34 cellular contexts compared by ENCODE assay signal in genomic region chr2:40115348-40115747, GRCh38.
"Had no signal": no experiment of that assay in that cellular context is flagged by ENCODE, and none has a peak within 500 bp of the region (broad histone marks: within the 10 kb centered on the region; RNA-seq: fewer than 3 reads in every experiment).

No MANE protein-coding gene starts in this region.

- DNase-seq: activated CD4-positive, alpha-beta memory T cell treated with anti-CD3 and anti-CD28 coated beads, Interleukin-2, amount 10 ng/mL, durations not matched to agents 7 days and 5 days; activated CD4-positive, alpha-beta T cell treated with anti-CD3 and anti-CD28 coated beads for 1 hour; activated CD4-positive, alpha-beta T cell treated with anti-CD3 and anti-CD28 coated beads for 48 hours; activated CD4-positive, CD25-positive, alpha-beta regulatory T cell; activated effector memory CD4-positive, alpha-beta T cell treated with anti-CD3 and anti-CD28 coated beads, Interleukin-2, amount 50 U/mL, for 16 hours; activated naive CD4-positive, alpha-beta T cell; activated naive CD4-positive, alpha-beta T cell treated with anti-CD3 and anti-CD28 coated beads, Interleukin-2, amount 50 U/mL, for 16 hours; activated naive CD8-positive, alpha-beta T cell treated with anti-CD3 and anti-CD28 coated beads for 36 hours; activated T-cell treated with anti-CD3 and anti-CD28 coated beads, Interleukin-2, amount 50 U/mL, for 1 hour; activated T-cell treated with anti-CD3 and anti-CD28 coated beads, Interleukin-2, amount 50 U/mL, for 72 hours; amniotic stem cell; aorta; brain microvascular endothelial cell; Karpas-422; KBM-7; NCI-H1048; NCI-H1105 treated with DMSO at 0.1 percent for 48 hours; NCI-H1436; NCI-H1694; NCI-H2029; NCI-H2107; NCI-H2171; NCI-H510A; NCI-H526; NCI-H748 treated with DMSO at 0.1 percent for 48 hours; NK-92 treated with Interleukin-12 subunit alpha and Interleukin-12 subunit beta, amount 100 ng/mL, for 24 hours; Peyer's patch; RPMI8226; SJCRH30; T1000; WERI-Rb-1 had no signal

- H3K9me3 ChIP-seq: Peyer's patch, SJCRH30 had no signal

- H3K4me3 ChIP-seq: Peyer's patch, SJCRH30, SK-N-MC had no signal

- H3K4me1 ChIP-seq: Peyer's patch, SJCRH30 had no signal

- H3K27ac ChIP-seq: brain microvascular endothelial cell, Peyer's patch, SJCRH30, SK-N-MC, WERI-Rb-1 had no signal

- ATAC-seq: activated T-cell treated with anti-CD3 and anti-CD28 coated beads, Interleukin-2, amount 50 U/mL, for 72 hours; activated T-helper 17 cell treated with anti-CD3 and anti-CD28 coated beads, Interleukin-2, amount 50 U/mL, for 72 hours; PC-3 had no signal

- H3K36me3 ChIP-seq: brain microvascular endothelial cell, Peyer's patch, SJCRH30, WERI-Rb-1 had no signal

- H3K27me3 ChIP-seq: brain microvascular endothelial cell, Peyer's patch, SJCRH30 had no signal
